ENCODE assay signal across 8 cellular contexts in the genomic region with DNA sequence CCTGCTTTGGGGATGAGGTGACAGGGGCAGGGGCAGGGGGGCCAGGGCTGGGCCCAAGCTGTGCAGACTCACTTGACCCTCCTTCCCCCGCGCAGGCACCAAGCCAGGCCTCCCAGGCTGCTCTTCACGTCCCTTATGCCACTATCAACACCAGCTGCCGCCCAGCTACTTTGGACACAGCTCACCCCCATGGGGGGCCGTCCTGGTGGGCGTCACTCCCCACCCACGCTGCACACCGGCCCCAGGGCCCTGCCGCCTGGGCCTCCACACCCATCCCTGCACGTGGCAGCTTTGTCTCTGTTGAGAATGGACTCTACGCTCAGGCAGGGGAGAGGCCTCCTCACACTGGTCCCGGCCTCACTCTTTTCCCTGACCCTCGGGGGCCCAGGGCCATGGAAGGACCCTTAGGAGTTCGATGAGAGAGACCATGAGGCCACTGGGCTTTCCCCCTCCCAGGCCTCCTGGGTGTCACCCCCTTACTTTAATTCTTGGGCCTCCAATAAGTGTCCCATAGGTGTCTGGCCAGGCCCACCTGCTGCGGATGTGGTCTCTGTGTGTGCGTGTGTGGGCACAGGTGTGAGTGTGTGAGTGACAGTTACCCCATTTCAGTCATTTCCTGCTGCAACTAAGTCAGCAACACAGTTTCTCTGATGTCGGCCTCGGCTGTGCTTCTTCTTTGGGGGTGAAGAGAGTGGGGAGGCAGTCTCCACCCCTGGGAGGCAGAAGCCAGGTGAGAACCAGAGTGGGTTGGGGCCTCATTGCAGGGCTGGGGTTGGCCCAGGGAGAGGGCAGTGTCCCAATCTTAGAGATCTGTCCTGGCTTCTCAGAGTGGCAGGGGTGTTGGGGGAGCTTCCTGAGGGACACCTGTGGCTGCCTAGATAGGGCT. TPM values are rescaled to one million over a fixed set of nuclear protein-coding genes. Genes with fewer than 3 reads are reported as not detected.
DNase-seq lines count a peak whose midpoint lies in the region; ATAC-seq, FAIRE-seq and TF ChIP-seq lines count a peak whose summit lies in the region.

No MANE protein-coding gene starts in this region.

- H3K27me3 ChIP-seq in mesendoderm (ENCODE audit: insufficient read depth, low read length, poor library complexity) (no peaks in the 10 kb centered on the region), prostate gland (replicated peaks; ENCODE audit: insufficient read depth) (no peaks in the 10 kb centered on the region)

- WGBS in mesendoderm (ENCODE audit: extremely low coverage, insufficient coverage, low lambda C conversion rate), result no CpG with 5 or more reads among the region's 18 CpGs
- WGBS in prostate gland, result 87% methylated on average over 16 of the region's 18 CpGs

- H3K4me3 ChIP-seq in mesendoderm (ENCODE audit: low read length) (no peak overlapping the region), prostate gland (no peak overlapping the region)

- H2AK5ac ChIP-seq in mesendoderm (ENCODE audit: low read length), result no peak overlapping the region

- peak; percentile 87 for FAIRE-seq in GM19239 (lab: Jason Lieb, UNC)

- H3K27me3 Mint-ChIP-seq in activated T-cell treated with anti-CD3 and anti-CD28 coated beads, Interleukin-2, amount 50 U/mL, for 72 hours (ENCODE audit: low read depth), result no peaks in the 10 kb centered on the region

- no peaks in the 10 kb centered on the region for H3K79me1 ChIP-seq in mesendoderm (ENCODE audit: low read length)

- no peaks in the 10 kb centered on the region for H3K36me3 ChIP-seq in mesendoderm (ENCODE audit: control insufficient read depth, insufficient read depth, low read length)
- no peaks in the 10 kb centered on the region for H3K36me3 ChIP-seq in prostate gland

- H3K4ac ChIP-seq in mesendoderm (ENCODE audit: low read depth, low read length), result no peak overlapping the region

- DNase-seq in GM19239 (ENCODE audit: insufficient read length, low spot score) (peak; percentile 57), mesendoderm (no peak), NCI-H1092 treated with DMSO at 0.1 percent for 48 hours (lab: John Stamatoyannopoulos, UW) (no peak), prostate gland (ENCODE audit: low spot score) (no peak), NCI-H446 treated with DMSO at 0.1 percent for 48 hours (lab: John Stamatoyannopoulos, UW) (no peak)
- peak; percentile 77 for DNase-seq in activated T-cell treated with anti-CD3 and anti-CD28 coated beads, Interleukin-2, amount 50 U/mL, for 72 hours
- peak; percentile 88 for DNase-seq in stimulated activated CD4-positive, alpha-beta T cell treated with anti-CD3 and anti-CD28 coated beads, Interleukin-15, amount 100 ng/mL, for 24 hours

- H3K4me2 ChIP-seq in mesendoderm (ENCODE audit: low read length), result no peak overlapping the region

- TF ChIP-seq POLR2A in prostate gland (IDR thresholded peaks at IDR 0.05), result no peak

- ATAC-seq in HG03457 (IDR thresholded peaks at IDR 0.05; ENCODE audit: unreplicated experiment), result peak; percentile 39
- peak; percentile 68 to 73 for ATAC-seq in activated T-cell treated with anti-CD3 and anti-CD28 coated beads, Interleukin-2, amount 50 U/mL, for 72 hours (replicated peaks in 1 of 2)

- H4K5ac ChIP-seq in mesendoderm (ENCODE audit: low read length), result no peak overlapping the region

- H3K23ac ChIP-seq in mesendoderm (ENCODE audit: low read length), result no peak overlapping the region

- no peak overlapping the region for H3K9ac ChIP-seq in mesendoderm (ENCODE audit: low read length)

- no peak overlapping the region for H2BK5ac ChIP-seq in mesendoderm (ENCODE audit: low read length)

- no peak overlapping the region for H2BK120ac ChIP-seq in mesendoderm (ENCODE audit: low read depth, low read length)

- no peak overlapping the region for H3K56ac ChIP-seq in mesendoderm (ENCODE audit: low read length)

- H4K8ac ChIP-seq in mesendoderm (ENCODE audit: low read depth, low read length), result no peak overlapping the region

- no peaks in the 10 kb centered on the region for H3K9me3 ChIP-seq in prostate gland

- no peaks in the 10 kb centered on the region for H3K79me2 ChIP-seq in mesendoderm (ENCODE audit: control insufficient read depth, insufficient read depth, low read length)

- H3K4me1 Mint-ChIP-seq in activated T-cell treated with anti-CD3 and anti-CD28 coated beads, Interleukin-2, amount 50 U/mL, for 72 hours (ENCODE audit: low read depth), result peaks cover 68% of the 10 kb centered on the region

- no peak for TF ChIP-seq CTCF in prostate gland (IDR thresholded peaks at IDR 0.05)

- intact Hi-C loops in prostate gland (cut with DNase I), result loop anchor here (5.0 kb wide), 1 partner anchor 89 kb away; no protein-coding TSS in a partner anchor

- no peak overlapping the region for H3K27ac ChIP-seq in mesendoderm (ENCODE audit: low read depth, low read length)
- H3K27ac ChIP-seq in prostate gland, result no peak overlapping the region

- no peaks in the 10 kb centered on the region for H3K9me3 Mint-ChIP-seq in activated T-cell treated with anti-CD3 and anti-CD28 coated beads, Interleukin-2, amount 50 U/mL, for 72 hours

- H3K27ac Mint-ChIP-seq in activated T-cell treated with anti-CD3 and anti-CD28 coated beads, Interleukin-2, amount 50 U/mL, for 72 hours, result peak overlapping the region; percentile 87

- H3K36me3 Mint-ChIP-seq in activated T-cell treated with anti-CD3 and anti-CD28 coated beads, Interleukin-2, amount 50 U/mL, for 72 hours (ENCODE audit: insufficient read depth in 2 of 2), result peaks cover 30 to 34% of the 10 kb centered on the region in 2 donors

- H3K18ac ChIP-seq in mesendoderm (ENCODE audit: low read length), result no peak overlapping the region

- no peak overlapping the region for H2BK15ac ChIP-seq in mesendoderm (replicated peaks; ENCODE audit: low read depth)

- H3K4me1 ChIP-seq in mesendoderm (ENCODE audit: control insufficient read depth, low read depth, low read length) (no peaks in the 10 kb centered on the region), prostate gland (replicated peaks) (no peaks in the 10 kb centered on the region)

- H3K4me3 Mint-ChIP-seq in activated T-cell treated with anti-CD3 and anti-CD28 coated beads, Interleukin-2, amount 50 U/mL, for 72 hours, result peak overlapping the region; percentile 82 to 98

RNA-seq across cellular contexts. Expression of a gene that starts 1.3 kb away (rescaled TPM):
- total RNA-seq in activated T-cell treated with anti-CD3 and anti-CD28 coated beads, Interleukin-2, amount 50 U/mL, for 72 hours, result 10 to 100 TPM; 26.7 to 34.4 TPM
- not detected for polyA plus RNA-seq in mesendoderm (2013, experiment 1 of 2)
- polyA plus RNA-seq in mesendoderm (2013, experiment 2 of 2), result not detected
- total RNA-seq in prostate gland, result not detected

RNA-seq across cellular contexts. Expression of a gene that starts 43.4 kb away (rescaled TPM):
- total RNA-seq in activated T-cell treated with anti-CD3 and anti-CD28 coated beads, Interleukin-2, amount 50 U/mL, for 72 hours, result 100 to 1,000 TPM; 103 to 121 TPM
- 1.1 TPM for polyA plus RNA-seq in mesendoderm (2013, experiment 1 of 2)
- polyA plus RNA-seq in mesendoderm (2013, experiment 2 of 2), result 0.67 TPM
- 10 to 100 TPM in 1 of 2 donors, 1 to 10 TPM in 1; 1.8 to 37.6 TPM for total RNA-seq in prostate gland

RNA-seq across cellular contexts. Expression of a gene that starts 43.9 kb away (rescaled TPM):
- total RNA-seq in activated T-cell treated with anti-CD3 and anti-CD28 coated beads, Interleukin-2, amount 50 U/mL, for 72 hours, result 10 to 100 TPM in 1 of 2 donors, 1 to 10 TPM in 1; 9.7 to 14.2 TPM
- polyA plus RNA-seq in mesendoderm (2013, experiment 1 of 2), result 8.8 TPM
- 8.9 TPM for polyA plus RNA-seq in mesendoderm (2013, experiment 2 of 2)
- total RNA-seq in prostate gland, result 1 to 10 TPM; 1.7 to 2.8 TPM

RNA-seq across cellular contexts. Expression of a gene that starts 52.7 kb away (rescaled TPM):
- total RNA-seq in activated T-cell treated with anti-CD3 and anti-CD28 coated beads, Interleukin-2, amount 50 U/mL, for 72 hours, result 10 to 100 TPM in 1 of 2 donors, 1 to 10 TPM in 1; 6.9 to 11.7 TPM
- 2.2 TPM for polyA plus RNA-seq in mesendoderm (2013, experiment 1 of 2)
- 2.2 TPM for polyA plus RNA-seq in mesendoderm (2013, experiment 2 of 2)
- 10 to 100 TPM in 1 of 2 donors, 1 to 10 TPM in 1; 4.1 to 10.2 TPM for total RNA-seq in prostate gland

Comparison
In these comparisons a context has a peak if more than half of its experiments do, and no peak if none do; other contexts are left out.
1. DNase-seq: peak in GM19239 (single experiment), activated T-cell treated with anti-CD3 and anti-CD28 coated beads, Interleukin-2, amount 50 U/mL, for 72 hours (2 of 2) and stimulated activated CD4-positive, alpha-beta T cell treated with anti-CD3 and anti-CD28 coated beads, Interleukin-15, amount 100 ng/mL, for 24 hours (single experiment); none in mesendoderm (single experiment), NCI-H1092 treated with DMSO at 0.1 percent for 48 hours (single experiment), prostate gland (single experiment) and NCI-H446 treated with DMSO at 0.1 percent for 48 hours (single experiment).
2. RNA of a gene that starts 1.3 kb away (total RNA-seq): 26.7 to 34.4 TPM in activated T-cell treated with anti-CD3 and anti-CD28 coated beads, Interleukin-2, amount 50 U/mL, for 72 hours; not detected in prostate gland; every median in the first group is over 10 times any median in the second.